ENCODE assay signal across 9 cellular contexts in genomic region chr22:37284126-37284806, GRCh38. TPM values are rescaled to one million over a fixed set of nuclear protein-coding genes. Genes with fewer than 3 reads are reported as not detected.
DNase-seq lines count a peak whose midpoint lies in the region; ATAC-seq and TF ChIP-seq lines count a peak whose summit lies in the region.
"Had no signal": no experiment of that assay in that cellular context is flagged by ENCODE, and none has a peak within 500 bp of the region (broad histone marks: within the 10 kb centered on the region; RNA-seq: fewer than 3 reads in every experiment).

No MANE protein-coding gene starts in this region.

- peak overlapping the region; percentile 33 for H2AK5ac ChIP-seq in neuronal stem cell (ENCODE audit: low read depth, low read length)

- no peak overlapping the region for H2BK5ac ChIP-seq in neuronal stem cell (ENCODE audit: low read length)

- H3K23ac ChIP-seq in neuronal stem cell (ENCODE audit: low read depth, low read length, poor library complexity) = no peak overlapping the region

- no peaks in the 10 kb centered on the region for H3K27me3 ChIP-seq in CD4-positive, alpha-beta memory T cell (ENCODE audit: insufficient read depth, low read length)
- peaks cover 33% of the 10 kb centered on the region; the same call in 1 of the 2 replicates for H3K27me3 ChIP-seq in KMS-11 (ENCODE audit: insufficient read depth, low read depth)
- peaks cover 0 to 22% (median 0%) of the 10 kb centered on the region in 3 experiments for H3K27me3 ChIP-seq in neuronal stem cell (ENCODE audit: control insufficient read depth in 3 of 3, insufficient read depth in 3 of 3, low read depth in 1 of 3, low read length in 3 of 3)
- H3K27me3 ChIP-seq in A673 (replicated peaks; ENCODE audit: insufficient read depth, low read depth, low read length, poor library complexity) = no peaks in the 10 kb centered on the region

- WGBS in neuronal stem cell (ENCODE audit: extremely low coverage in 2 of 2, insufficient read length in 2 of 2, insufficient replicate concordance in 1 of 2), 2 donors = no CpG with 5 or more reads among the region's 9 CpGs

- peak overlapping the region; percentile 50 for H3K4me2 ChIP-seq in KMS-11
- no peak overlapping the region for H3K4me2 ChIP-seq in neuronal stem cell (ENCODE audit: insufficient read depth, low read length, poor library complexity, severe bottlenecking)

- no peaks in the 10 kb centered on the region for H3K79me1 ChIP-seq in neuronal stem cell (ENCODE audit: low read depth, low read length)

- H3K14ac ChIP-seq in neuronal stem cell (ENCODE audit: low read length) = no peak overlapping the region

- no peak overlapping the region for H2BK12ac ChIP-seq in neuronal stem cell (ENCODE audit: low read length)

- H3K36me3 Mint-ChIP-seq in CD4-positive, alpha-beta memory T cell = peaks cover 30 to 52% of the 10 kb centered on the region in 2 donors
- H3K36me3 Mint-ChIP-seq in dendritic cell treated with granulocyte-macrophage colony-stimulating factor and Interleukin-4, amounts not matched to agents 40 ng/mL and 50 ng/mL, for 4 days (ENCODE audit: low read depth) = peaks cover 74% of the 10 kb centered on the region

- H2BK120ac ChIP-seq in neuronal stem cell (ENCODE audit: low read depth, low read length) = no peak overlapping the region

- intact Hi-C loops in CD4-positive, alpha-beta memory T cell (cut with micrococcal nuclease) = no loop called here
- intact Hi-C loops in dendritic cell treated with granulocyte-macrophage colony-stimulating factor and Interleukin-4, amounts not matched to agents 40 ng/mL and 50 ng/mL, for 4 days (cut with micrococcal nuclease) = loop anchor here (1.0 kb wide), 1 partner anchor 14 kb away; no protein-coding TSS in a partner anchor
- intact Hi-C loops in A673 (cut with micrococcal nuclease; ENCODE audit: unreplicated experiment) = no loop called here

- H3K27me3 Mint-ChIP-seq in CD4-positive, alpha-beta memory T cell = no peaks in the 10 kb centered on the region
- no peaks in the 10 kb centered on the region for H3K27me3 Mint-ChIP-seq in dendritic cell treated with granulocyte-macrophage colony-stimulating factor and Interleukin-4, amounts not matched to agents 40 ng/mL and 50 ng/mL, for 4 days

- peaks cover 61% of the 10 kb centered on the region for H3K4me1 ChIP-seq in CD4-positive, alpha-beta memory T cell (ENCODE audit: insufficient read depth, low read length)
- H3K4me1 ChIP-seq in KMS-11 (ENCODE audit: low read depth, poor library complexity, severe bottlenecking) (peaks cover 19% of the 10 kb centered on the region), neuronal stem cell (ENCODE audit: control insufficient read depth in 2 of 2, insufficient read depth in 1 of 2, low read depth in 1 of 2, low read length in 2 of 2) (peaks cover 5 to 7% of the 10 kb centered on the region in 2 donors), A673 (ENCODE audit: insufficient read depth, low read length, poor library complexity, severe bottlenecking) (no peaks in the 10 kb centered on the region)

- H3K79me2 ChIP-seq in KMS-11 (ENCODE audit: insufficient read depth, low read depth) = no peaks in the 10 kb centered on the region

- no peak overlapping the region for H4K8ac ChIP-seq in neuronal stem cell (ENCODE audit: low read depth, low read length)

- no peaks in the 10 kb centered on the region for H4K20me1 ChIP-seq in KMS-11 (ENCODE audit: insufficient read depth)

- CTCF ChIA-PET in CD4-positive, alpha-beta memory T cell (lab: Charles Lee; ENCODE audit: partially characterized antibody) = interaction anchor here (0.8 to 5.0 kb wide), 8 partner anchors 11 to 31 kb away, joined by 3 to 24 read pairs (median 4); no protein-coding TSS in a partner anchor
- CTCF ChIA-PET in A673 (lab: Charles Lee) = no interaction called here

- H3K36me3 ChIP-seq in CD4-positive, alpha-beta memory T cell (ENCODE audit: insufficient read depth, low read length) = peaks cover 26% of the 10 kb centered on the region
- H3K36me3 ChIP-seq in KMS-11 (ENCODE audit: insufficient read depth) (no peaks in the 10 kb centered on the region), neuronal stem cell (replicated peaks in 1 of 2; ENCODE audit: control insufficient read depth in 2 of 2, insufficient read depth in 2 of 2, low read length in 2 of 2) (no peaks in the 10 kb centered on the region), A673 (ENCODE audit: insufficient read depth, low read length, poor library complexity, severe bottlenecking) (no peaks in the 10 kb centered on the region)

- POLR2A ChIA-PET in CD4-positive, alpha-beta memory T cell (lab: Charles Lee; ENCODE audit: partially characterized antibody) = interaction anchor here (0.9 to 7.1 kb wide), 18 partner anchors 12 to 201 kb away, joined by 3 to 147 read pairs (median 4); partner anchors contain the start of gene RAC2
- POLR2A ChIA-PET in A673 (lab: Charles Lee; ENCODE audit: low non-redundant PET) = interaction anchor here (0.6 kb wide), 1 partner anchor 218 kb away, joined by 18 read pairs; no protein-coding TSS in a partner anchor

- no peak for TF ChIP-seq CTCF in KMS-11 (conservative IDR thresholded peaks at IDR 0.05; ENCODE audit: low read depth, low read length)
- TF ChIP-seq CTCF in A673 (conservative IDR thresholded peaks at IDR 0.05; ENCODE audit: low read depth, low read length) = no peak

- peak overlapping the region; percentile 83 to 96 (median 93) for H3K27ac Mint-ChIP-seq in CD4-positive, alpha-beta memory T cell
- peak overlapping the region; percentile 93 for H3K27ac Mint-ChIP-seq in dendritic cell treated with granulocyte-macrophage colony-stimulating factor and Interleukin-4, amounts not matched to agents 40 ng/mL and 50 ng/mL, for 4 days

- no peak overlapping the region for H3K4ac ChIP-seq in neuronal stem cell (ENCODE audit: low read length)

- peak overlapping the region; percentile 98 to 99 for H3K4me3 ChIP-seq in CD4-positive, alpha-beta memory T cell (ENCODE audit: low read length in 2 of 2)
- H3K4me3 ChIP-seq in KMS-11 (IDR thresholded peaks at IDR 0.05; ENCODE audit: insufficient read depth, low read depth, low read length) (no peak overlapping the region), neuronal stem cell (ENCODE audit: low read length in 2 of 2) (no peak overlapping the region), A673 (ENCODE audit: low read depth, low read length, poor library complexity, severe bottlenecking) (no peak overlapping the region)

- H3K4me1 Mint-ChIP-seq in CD4-positive, alpha-beta memory T cell = peaks cover 42 to 72% (median 57%) of the 10 kb centered on the region in 4 donors
- H3K4me1 Mint-ChIP-seq in dendritic cell treated with granulocyte-macrophage colony-stimulating factor and Interleukin-4, amounts not matched to agents 40 ng/mL and 50 ng/mL, for 4 days (ENCODE audit: low read depth) = peaks cover 87% of the 10 kb centered on the region

- no peak overlapping the region for H4K91ac ChIP-seq in neuronal stem cell (ENCODE audit: low read depth, low read length, poor library complexity)

- H2BK15ac ChIP-seq in neuronal stem cell (ENCODE audit: low read length) = no peak overlapping the region

- peak overlapping the region; percentile 64 for H3K18ac ChIP-seq in neuronal stem cell (ENCODE audit: low read length)

- ATAC-seq in GM21825 (IDR thresholded peaks at IDR 0.05; ENCODE audit: unreplicated experiment) = no peak

- H3K9me3 ChIP-seq in CD4-positive, alpha-beta memory T cell (ENCODE audit: control insufficient read depth in 1 of 2, low read length in 2 of 2) = no peaks in the 10 kb centered on the region
- H3K9me3 ChIP-seq in neuronal stem cell (replicated peaks in 1 of 2; ENCODE audit: control insufficient read depth in 2 of 2, insufficient read depth in 1 of 2, low read depth in 1 of 2, low read length in 2 of 2) = no peaks in the 10 kb centered on the region
- H3K9me3 ChIP-seq in A673 (ENCODE audit: low read depth, low read length, poor library complexity, severe bottlenecking) = no peaks in the 10 kb centered on the region

- H3K9ac ChIP-seq in KMS-11 (no peak overlapping the region), neuronal stem cell (ENCODE audit: low read depth, low read length, poor library complexity) (no peak overlapping the region)

- DNase-seq in CD4-positive, alpha-beta memory T cell = no peak
- DNase-seq in neuronal stem cell (ENCODE audit: low spot score) = no peak
- no peak for DNase-seq in NCI-H345 (lab: John Stamatoyannopoulos, UW)
- DNase-seq in A673 (ENCODE audit: low spot score) = no peak
- no peak for DNase-seq in GDM1 (lab: John Stamatoyannopoulos, UW)
- DNase-seq: islet precursor cell had no signal

- peaks cover 0 to 4% (median 0%) of the 10 kb centered on the region in 8 donors for H3K9me3 Mint-ChIP-seq in CD4-positive, alpha-beta memory T cell
- H3K9me3 Mint-ChIP-seq in dendritic cell treated with granulocyte-macrophage colony-stimulating factor and Interleukin-4, amounts not matched to agents 40 ng/mL and 50 ng/mL, for 4 days = no peaks in the 10 kb centered on the region

- peak overlapping the region; percentile 81 for H3K27ac ChIP-seq in CD4-positive, alpha-beta memory T cell (ENCODE audit: low read depth, low read length)
- no peak overlapping the region for H3K27ac ChIP-seq in KMS-11
- no peak overlapping the region for H3K27ac ChIP-seq in neuronal stem cell (replicated peaks; ENCODE audit: low read length)
- H3K27ac ChIP-seq in A673 (ENCODE audit: low read depth, low read length, poor library complexity, severe bottlenecking) = no peak overlapping the region

- H2AFZ ChIP-seq in KMS-11 (ENCODE audit: low read depth) (peak overlapping the region; percentile 36; the same call in 1 of the 2 replicates), neuronal stem cell (ENCODE audit: low read length) (no peak overlapping the region)

- peak overlapping the region; percentile 89 to 100 (median 94) for H3K4me3 Mint-ChIP-seq in CD4-positive, alpha-beta memory T cell
- peak overlapping the region; percentile 99 for H3K4me3 Mint-ChIP-seq in dendritic cell treated with granulocyte-macrophage colony-stimulating factor and Interleukin-4, amounts not matched to agents 40 ng/mL and 50 ng/mL, for 4 days

- BruUV-seq in A673 (replicated peaks; lab: Mats Ljungman, UMichigan) = no TSS peak

RNA-seq across cellular contexts. Expression of gene CYTH4, which starts 2.0 kb away (rescaled TPM):
- total RNA-seq in CD4-positive, alpha-beta memory T cell = 100 to 1,000 TPM; 169 to 177 TPM
- 10 to 100 TPM; 39.4 to 57.0 TPM for polyA plus RNA-seq in CD4-positive, alpha-beta memory T cell
- not detected for polyA plus RNA-seq in neuronal stem cell (2013, experiment 1 of 2)
- not detected for polyA plus RNA-seq in neuronal stem cell (2013, experiment 2 of 2)
- not detected in 2 replicates for total RNA-seq in A673 (2021)

RNA-seq across cellular contexts. Expression of gene RAC2, which starts 40.2 kb away (rescaled TPM):
- 100 to 1,000 TPM; 304 to 318 TPM for total RNA-seq in CD4-positive, alpha-beta memory T cell
- polyA plus RNA-seq in CD4-positive, alpha-beta memory T cell = 100 to 1,000 TPM; 724 to 917 TPM
- 1.2 TPM for polyA plus RNA-seq in neuronal stem cell (2013, experiment 1 of 2)
- 1.1 TPM for polyA plus RNA-seq in neuronal stem cell (2013, experiment 2 of 2)
- total RNA-seq in A673 (2021) = 4.0 and 5.8 TPM in 2 replicates

Comparison
In these comparisons a context has a peak if more than half of its experiments do, and no peak if none do; other contexts are left out.
1. H3K4me3 ChIP-seq: peak in CD4-positive, alpha-beta memory T cell (2 of 2); none in KMS-11 (single experiment), neuronal stem cell (0 of 2) and A673 (single experiment).
2. RNA of gene CYTH4, which starts 2.0 kb away (total RNA-seq): 169 to 177 TPM in CD4-positive, alpha-beta memory T cell; not detected in A673; every median in the first group is over 100 times any median in the second.
3. RNA of gene RAC2, which starts 40.2 kb away (total RNA-seq): 304 to 318 TPM in CD4-positive, alpha-beta memory T cell; 4.0 to 5.8 TPM in A673; every median in the first group is over 10 times any median in the second.